In the genomic region with DNA sequence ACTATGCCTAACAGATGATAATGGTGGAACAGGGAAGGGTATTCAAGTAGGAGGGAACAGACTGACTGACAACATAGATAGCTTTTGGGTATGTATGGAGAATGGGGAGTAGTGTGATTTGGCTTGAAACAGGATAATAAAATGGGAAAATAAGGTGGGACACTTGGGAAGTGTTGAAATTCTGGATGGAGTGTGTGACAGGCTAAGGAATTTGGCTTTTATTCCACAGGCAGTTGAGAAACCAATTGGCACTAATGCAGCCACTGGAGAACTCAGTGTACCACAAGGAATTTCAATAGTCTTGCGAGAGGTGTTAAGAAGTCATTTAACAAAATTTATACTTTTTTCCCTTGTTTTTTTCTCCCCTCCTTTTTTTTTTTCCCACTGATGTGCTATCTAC, we compare ENCODE assay signal across 35 cellular contexts.
"Had no signal": no experiment of that assay in that cellular context is flagged by ENCODE, and none has a peak within 500 bp of the region (broad histone marks: within the 10 kb centered on the region; RNA-seq: fewer than 3 reads in every experiment).

No MANE protein-coding gene starts in this region.

- H3K9me3 ChIP-seq: adrenal gland, body of pancreas, breast epithelium had no signal

- H3K4me1 ChIP-seq: adrenal gland, body of pancreas, breast epithelium had no signal

- H3K27ac ChIP-seq: adrenal gland, body of pancreas, brain microvascular endothelial cell, breast epithelium, VCaP had no signal

- H3K36me3 Mint-ChIP-seq: activated CD8-positive, alpha-beta memory T cell treated with anti-CD3 and anti-CD28 coated beads, Interleukin-2, amount 10 ng/mL, durations not matched to agents 7 days and 5 days; activated naive CD4-positive, alpha-beta T cell treated with anti-CD3 and anti-CD28 coated beads, Interleukin-2, amount 50 U/mL, for 72 hours; activated naive CD8-positive, alpha-beta T cell treated with anti-CD3 and anti-CD28 coated beads for 36 hours had no signal

- H3K27ac Mint-ChIP-seq: activated B cell treated with CpG ODN at 0.5 μM for 24 hours; activated CD4-positive, alpha-beta memory T cell treated with anti-CD3 and anti-CD28 coated beads, Interleukin-2, amount 10 ng/mL, durations not matched to agents 7 days and 5 days; activated CD4-positive, alpha-beta T cell treated with anti-CD3 and anti-CD28 coated beads for 36 hours; activated CD4-positive, alpha-beta T cell treated with anti-CD3 and anti-CD28 coated beads, Interleukin-2, amount 10 ng/mL, durations not matched to agents 7 days and 5 days; activated CD8-positive, alpha-beta memory T cell treated with anti-CD3 and anti-CD28 coated beads, Interleukin-2, amount 10 ng/mL, durations not matched to agents 7 days and 5 days; activated CD8-positive, alpha-beta T cell treated with anti-CD3 and anti-CD28 coated beads, Interleukin-2, amount 10 ng/mL, durations not matched to agents 7 days and 5 days; activated naive CD4-positive, alpha-beta T cell treated with anti-CD3 and anti-CD28 coated beads for 36 hours; activated naive CD4-positive, alpha-beta T cell treated with anti-CD3 and anti-CD28 coated beads, Interleukin-2, amount 50 U/mL, for 72 hours; activated naive CD8-positive, alpha-beta T cell treated with anti-CD3 and anti-CD28 coated beads for 36 hours; activated T-cell treated with anti-CD3 and anti-CD28 coated beads, Interleukin-2, amount 50 U/mL, for 24 hours; activated T-helper 2 cell treated with anti-CD3 and anti-CD28 coated beads, Interferon-gamma antibody, Interleukin-2, Interleukin-4, amounts not matched to agents 10 μg/mL and 5 μg/mL and 100 μg/mL, durations not matched to agents 14 hours and 24 hours and 36 hours; T-helper 1 cell treated with Interleukin-12 subunit alpha and Interleukin-12 subunit beta and Interleukin-4 antibody, amounts not matched to agents 30 μg/mL and 1 μg/mL, for 36 hours; T-helper 2 cell treated with Interferon-gamma antibody and Interleukin-4, amounts not matched to agents 5 μg/mL and 100 μg/mL, for 36 hours had no signal

- H3K27me3 ChIP-seq: adrenal gland, body of pancreas, brain microvascular endothelial cell, breast epithelium had no signal

- H3K36me3 ChIP-seq: adrenal gland, brain microvascular endothelial cell, breast epithelium had no signal

- H3K4me1 Mint-ChIP-seq: activated B cell treated with CpG ODN at 0.5 μM for 24 hours; activated CD4-positive, alpha-beta memory T cell treated with anti-CD3 and anti-CD28 coated beads, Interleukin-2, amount 10 ng/mL, durations not matched to agents 7 days and 5 days; activated CD4-positive, alpha-beta T cell treated with anti-CD3 and anti-CD28 coated beads for 36 hours; activated CD4-positive, alpha-beta T cell treated with anti-CD3 and anti-CD28 coated beads, Interleukin-2, amount 10 ng/mL, durations not matched to agents 7 days and 5 days; activated CD8-positive, alpha-beta memory T cell treated with anti-CD3 and anti-CD28 coated beads, Interleukin-2, amount 10 ng/mL, durations not matched to agents 7 days and 5 days; activated naive CD8-positive, alpha-beta T cell treated with anti-CD3 and anti-CD28 coated beads for 36 hours had no signal

- ATAC-seq: activated CD4-positive, alpha-beta T cell treated with anti-CD3 and anti-CD28 coated beads for 36 hours; activated CD8-positive, alpha-beta memory T cell treated with anti-CD3 and anti-CD28 coated beads, Interleukin-2, amount 10 ng/mL, durations not matched to agents 7 days and 5 days; activated CD8-positive, alpha-beta T cell treated with anti-CD3 and anti-CD28 coated beads, Interleukin-2, amount 10 ng/mL, durations not matched to agents 7 days and 5 days; activated naive CD4-positive, alpha-beta T cell treated with anti-CD3 and anti-CD28 coated beads, Interleukin-2, amount 50 U/mL, for 72 hours; body of pancreas had no signal

- DNase-seq: activated B cell treated with CpG ODN at 0.5 μM for 24 hours; activated CD4-positive, alpha-beta memory T cell treated with anti-CD3 and anti-CD28 coated beads, Interleukin-2, amount 10 ng/mL, durations not matched to agents 7 days and 5 days; activated CD4-positive, alpha-beta T cell treated with anti-CD3 and anti-CD28 coated beads for 1 hour; activated CD4-positive, alpha-beta T cell treated with anti-CD3 and anti-CD28 coated beads for 36 hours; activated CD4-positive, alpha-beta T cell treated with anti-CD3 and anti-CD28 coated beads for 48 hours; activated CD4-positive, alpha-beta T cell treated with anti-CD3 and anti-CD28 coated beads, Interleukin-2, amount 10 ng/mL, durations not matched to agents 7 days and 5 days; activated CD4-positive, alpha-beta T cell treated with anti-CD3 and anti-CD28 coated beads, Interleukin-2, amount 50 U/mL, for 48 hours; activated CD8-positive, alpha-beta memory T cell treated with anti-CD3 and anti-CD28 coated beads for 24 hours; activated CD8-positive, alpha-beta memory T cell treated with anti-CD3 and anti-CD28 coated beads, Interleukin-2, amount 10 ng/mL, durations not matched to agents 7 days and 5 days; activated CD8-positive, alpha-beta memory T cell treated with anti-CD3 and anti-CD28 coated beads, Interleukin-2, amount 50 U/mL, for 48 hours; activated CD8-positive, alpha-beta T cell treated with anti-CD3 and anti-CD28 coated beads, Interleukin-2, amount 10 ng/mL, durations not matched to agents 7 days and 5 days; activated effector memory CD4-positive, alpha-beta T cell treated with Interleukin-2 at 50 U/mL for 16 hours; activated gamma-delta T cell treated with Interleukin-2 at 50 U/mL for 16 hours; activated naive CD4-positive, alpha-beta T cell; activated naive CD4-positive, alpha-beta T cell treated with anti-CD3 and anti-CD28 coated beads for 36 hours; activated naive CD4-positive, alpha-beta T cell treated with anti-CD3 and anti-CD28 coated beads, Interleukin-2, amount 50 U/mL, for 16 hours; activated naive CD8-positive, alpha-beta T cell treated with anti-CD3 and anti-CD28 coated beads for 36 hours; activated T-cell treated with anti-CD3 and anti-CD28 coated beads, Interleukin-2, amount 50 U/mL, for 24 hours; activated T-cell treated with anti-CD3 and anti-CD28 coated beads, Interleukin-2, amount 50 U/mL, for 48 hours; adrenal gland; amniotic stem cell; aorta; body of pancreas; brain microvascular endothelial cell; central memory CD4-positive, alpha-beta T cell; SW 1271; T-helper 1 cell; T-helper 2 cell; T-helper 9 cell had no signal

- H3K4me3 ChIP-seq: adrenal gland, body of pancreas, breast epithelium had no signal

- H3K4me3 Mint-ChIP-seq: activated B cell treated with CpG ODN at 0.5 μM for 24 hours; activated CD4-positive, alpha-beta memory T cell treated with anti-CD3 and anti-CD28 coated beads, Interleukin-2, amount 10 ng/mL, durations not matched to agents 7 days and 5 days; activated CD4-positive, alpha-beta T cell treated with anti-CD3 and anti-CD28 coated beads for 36 hours; activated CD4-positive, alpha-beta T cell treated with anti-CD3 and anti-CD28 coated beads, Interleukin-2, amount 10 ng/mL, durations not matched to agents 7 days and 5 days; activated CD8-positive, alpha-beta memory T cell treated with anti-CD3 and anti-CD28 coated beads, Interleukin-2, amount 10 ng/mL, durations not matched to agents 7 days and 5 days; activated CD8-positive, alpha-beta T cell treated with anti-CD3 and anti-CD28 coated beads, Interleukin-2, amount 10 ng/mL, durations not matched to agents 7 days and 5 days; activated naive CD4-positive, alpha-beta T cell treated with anti-CD3 and anti-CD28 coated beads for 36 hours; activated naive CD8-positive, alpha-beta T cell treated with anti-CD3 and anti-CD28 coated beads for 36 hours; activated T-cell treated with anti-CD3 and anti-CD28 coated beads, Interleukin-2, amount 50 U/mL, for 24 hours; T-helper 1 cell treated with Interleukin-12 subunit alpha and Interleukin-12 subunit beta and Interleukin-4 antibody, amounts not matched to agents 30 μg/mL and 1 μg/mL, for 36 hours; T-helper 2 cell treated with Interferon-gamma antibody and Interleukin-4, amounts not matched to agents 5 μg/mL and 100 μg/mL, for 36 hours had no signal

- H3K27me3 Mint-ChIP-seq: activated B cell treated with CpG ODN at 0.5 μM for 24 hours; activated CD4-positive, alpha-beta memory T cell treated with anti-CD3 and anti-CD28 coated beads, Interleukin-2, amount 10 ng/mL, durations not matched to agents 7 days and 5 days; activated CD4-positive, alpha-beta T cell treated with anti-CD3 and anti-CD28 coated beads for 36 hours; activated CD4-positive, alpha-beta T cell treated with anti-CD3 and anti-CD28 coated beads, Interleukin-2, amount 10 ng/mL, durations not matched to agents 7 days and 5 days; activated CD8-positive, alpha-beta memory T cell treated with anti-CD3 and anti-CD28 coated beads, Interleukin-2, amount 10 ng/mL, durations not matched to agents 7 days and 5 days; activated naive CD8-positive, alpha-beta T cell treated with anti-CD3 and anti-CD28 coated beads for 36 hours; activated T-cell treated with anti-CD3 and anti-CD28 coated beads, Interleukin-2, amount 50 U/mL, for 24 hours had no signal
